In genomic region chr1:174448964-174449363, GRCh38 we compare ENCODE assay signal across 16 cellular contexts. TPM values are rescaled to one million over a fixed set of nuclear protein-coding genes. Genes with fewer than 3 reads are reported as not detected.
DNase-seq lines count a peak whose midpoint lies in the region; ATAC-seq, FAIRE-seq and TF ChIP-seq lines count a peak whose summit lies in the region.
"Had no signal": no experiment of that assay in that cellular context is flagged by ENCODE, and none has a peak within 500 bp of the region (broad histone marks: within the 10 kb centered on the region; RNA-seq: fewer than 3 reads in every experiment).

No MANE protein-coding gene starts in this region.

- FAIRE-seq in K562 (lab: Jason Lieb, UNC): peak; percentile 69
- FAIRE-seq: HepG2 had no signal

- BruUV-seq in K562 (replicated peaks; lab: Mats Ljungman, UMichigan): no TSS peak

- H3K9ac ChIP-seq in K562 (ENCODE audit: insufficient read depth in 1 of 2, low read depth in 2 of 2, low read length in 2 of 2): no peak overlapping the region
- no peak overlapping the region for H3K9ac ChIP-seq in mesendoderm (ENCODE audit: low read length)

- no peak for TF ChIP-seq POLR2A in K562 (conservative IDR thresholded peaks at IDR 0.05)

- H3K23ac ChIP-seq in mesendoderm (ENCODE audit: low read length): no peak overlapping the region

- H3K4me3 ChIP-seq in K562 (no peak overlapping the region), mesendoderm (ENCODE audit: low read length) (no peak overlapping the region)
- H3K4me3 ChIP-seq: GM23338 had no signal

- H3K27ac ChIP-seq in K562 (ENCODE audit: extremely low read depth, low read depth, low read length): no peak overlapping the region
- H3K27ac ChIP-seq in mesendoderm (ENCODE audit: low read depth, low read length): no peak overlapping the region

- in situ Hi-C loops in K562 (cut with MboI): no loop called here

- H3K4me2 ChIP-seq in K562 (ENCODE audit: insufficient read depth, low read length): no peak overlapping the region
- no peak overlapping the region for H3K4me2 ChIP-seq in mesendoderm (ENCODE audit: low read length)
- H3K4me2 ChIP-seq: GM23338 had no signal

- no peak for TF ChIP-seq CTCF in K562 (IDR thresholded peaks at IDR 0.05 in 2 of 3, conservative IDR thresholded peaks at IDR 0.05 in 1 of 3; ENCODE audit: insufficient read depth in 2 of 3, low read depth in 1 of 3, low read length in 3 of 3)

- intact Hi-C loops in K562 (cut with micrococcal nuclease): no loop called here

- H3K4me1 ChIP-seq in K562 (replicated peaks in 1 of 2; ENCODE audit: control insufficient read depth in 2 of 2, insufficient read depth in 2 of 2, low read length in 2 of 2) (no peaks in the 10 kb centered on the region), mesendoderm (ENCODE audit: control insufficient read depth, low read depth, low read length) (no peaks in the 10 kb centered on the region)
- H3K4me1 ChIP-seq: BE2C had no signal

- no peaks in the 10 kb centered on the region for H3K79me1 ChIP-seq in mesendoderm (ENCODE audit: low read length)

- TF ChIP-seq RAD21 in K562 (CRISPR knock-in tag; conservative IDR thresholded peaks at IDR 0.05 in 1 of 2, IDR thresholded peaks at IDR 0.05 in 1 of 2): no peak

- WGBS in K562 (ENCODE audit: insufficient coverage, low coverage, missing lambda C conversion rate): 53% methylated on average over 5 of the region's 5 CpGs
- no CpG with 5 or more reads among the region's 5 CpGs for WGBS in mesendoderm (ENCODE audit: extremely low coverage, insufficient coverage, low lambda C conversion rate)

- CTCF ChIA-PET in K562 (lab: Yijun Ruan, JAX; ENCODE audit: low intra/inter-chr PET ratio): no interaction called here

- H3K36me3 ChIP-seq in K562 (ENCODE audit: control insufficient read depth, insufficient read depth, low read length) (no peaks in the 10 kb centered on the region), mesendoderm (ENCODE audit: control insufficient read depth, insufficient read depth, low read length) (no peaks in the 10 kb centered on the region)
- H3K36me3 ChIP-seq: BE2C had no signal

- H4K20me1 ChIP-seq in K562 (replicated peaks; ENCODE audit: control insufficient read depth, insufficient read depth, low read length): no peaks in the 10 kb centered on the region

- H3K27me3 ChIP-seq in K562 (ENCODE audit: control insufficient read depth in 2 of 2, insufficient read depth in 2 of 2, low read length in 2 of 2) (no peaks in the 10 kb centered on the region), mesendoderm (ENCODE audit: insufficient read depth, low read length, poor library complexity) (no peaks in the 10 kb centered on the region)
- H3K27me3 ChIP-seq: BE2C had no signal

- no peak overlapping the region for H4K5ac ChIP-seq in mesendoderm (ENCODE audit: low read length)

- no peak overlapping the region for H4K8ac ChIP-seq in mesendoderm (ENCODE audit: low read depth, low read length)

- TF ChIP-seq EP300 in K562 (IDR thresholded peaks at IDR 0.05; ENCODE audit: low read length): no peak

- H2BK15ac ChIP-seq in mesendoderm (replicated peaks; ENCODE audit: low read depth): no peak overlapping the region

- POLR2A ChIA-PET in K562 (lab: Yijun Ruan, JAX): no interaction called here

- no peaks in the 10 kb centered on the region for H3K9me3 ChIP-seq in K562 (replicated peaks; ENCODE audit: control insufficient read depth, insufficient read depth, low read depth, low read length)
- H3K9me3 ChIP-seq: BE2C had no signal

- H2AFZ ChIP-seq in K562 (ENCODE audit: low read depth, low read length): no peak overlapping the region
- H2AFZ ChIP-seq: GM23338 had no signal

- no peak overlapping the region for H3K56ac ChIP-seq in mesendoderm (ENCODE audit: low read length)

- peak; percentile 54 for DNase-seq in NCI-H446 treated with DMSO at 0.1 percent for 48 hours (lab: John Stamatoyannopoulos, UW)
- no peak for DNase-seq in K562 (ENCODE audit: extremely low read depth in 1 of 4, low spot score in 3 of 4)
- DNase-seq in fibroblast of peridontal ligament (ENCODE audit: extremely low read depth): peak; percentile 17
- DNase-seq in superior temporal gyrus (ENCODE audit: extremely low spot score): peak; percentile 53
- no peak for DNase-seq in mesendoderm
- DNase-seq: BE2C; CD4-positive, alpha-beta memory T cell; GDM1; Kasumi-1; NCI-H2029; NCI-H524; SIG-M5 had no signal

- no peak overlapping the region for H2BK120ac ChIP-seq in mesendoderm (ENCODE audit: low read depth, low read length)

- no peak overlapping the region for H2AK5ac ChIP-seq in mesendoderm (ENCODE audit: low read length)

- ATAC-seq in K562: no peak
- no peak for ATAC-seq in HG03045 (IDR thresholded peaks at IDR 0.05; ENCODE audit: unreplicated experiment)
- ATAC-seq in HG03039 (IDR thresholded peaks at IDR 0.05; ENCODE audit: unreplicated experiment): no peak
- ATAC-seq: GM23338, HepG2 had no signal

- no peaks in the 10 kb centered on the region for H3K9me1 ChIP-seq in K562 (ENCODE audit: control insufficient read depth, insufficient read depth, low read length)

- no peak overlapping the region for H3K18ac ChIP-seq in mesendoderm (ENCODE audit: low read length)

- no peak overlapping the region for H2BK5ac ChIP-seq in mesendoderm (ENCODE audit: low read length)

- no peaks in the 10 kb centered on the region for H3K79me2 ChIP-seq in K562 (ENCODE audit: control insufficient read depth, insufficient read depth, low read length)
- H3K79me2 ChIP-seq in mesendoderm (ENCODE audit: control insufficient read depth, insufficient read depth, low read length): no peaks in the 10 kb centered on the region

- no peak overlapping the region for H3K4ac ChIP-seq in mesendoderm (ENCODE audit: low read depth, low read length)

TF ChIP-seq in K562, 482 proteins besides CTCF, POLR2A, EP300 and RAD21:
- TF ChIP-seq ZNF655 (CRISPR knock-in tag; IDR thresholded peaks at IDR 0.05) (no peak), PURB (CRISPR knock-in tag; IDR thresholded peaks at IDR 0.05; ENCODE audit: low read depth) (no peak), EHMT2 (IDR thresholded peaks at IDR 0.05) (no peak), SREBF1 (IDR thresholded peaks at IDR 0.05; ENCODE audit: borderline replicate concordance, low read depth, low read length) (no peak), ESRRB (CRISPR knock-in tag; IDR thresholded peaks at IDR 0.05; ENCODE audit: borderline replicate concordance) (no peak), HMGN3 (IDR thresholded peaks at IDR 0.05; ENCODE audit: borderline replicate concordance, extremely low read depth, insufficient read length, low read depth, low read length) (no peak), SP1 (CRISPR knock-in tag; IDR thresholded peaks at IDR 0.05) (no peak), NCOA6 (IDR thresholded peaks at IDR 0.05) (no peak), ZNF12 (CRISPR knock-in tag; IDR thresholded peaks at IDR 0.05) (no peak), PHB2 (IDR thresholded peaks at IDR 0.05; ENCODE audit: low read depth) (no peak), RNF2 (IDR thresholded peaks at IDR 0.05) (no peak)

RNA-seq across cellular contexts. Expression of gene GPR52, which starts 1.2 kb away (rescaled TPM):
- 17.1 and 57.1 TPM in 2 replicates for total RNA-seq in K562 (2011; cell fraction: chromatin; rRNA removed; ENCODE audit: low replicate concordance)
- 6.3 and 9.9 TPM in 2 replicates for total RNA-seq in K562 (2011; cell fraction: nucleolus; rRNA removed)
- total RNA-seq in K562 (2011; cell fraction: nucleoplasm; rRNA removed): 44.9 and 89.1 TPM in 2 replicates
- 1.2 and 1.5 TPM in 2 replicates for total RNA-seq in K562 (2014; rRNA removed)
- total RNA-seq in K562 (2014; rRNA removed; fragmentation: Illumina TruSeq; extraction: Trizol): 4.9 and 5.1 TPM in 2 replicates
- 4.2 and 4.9 TPM in 2 replicates for total RNA-seq in K562 (2015; rRNA removed; fragmentation: Illumina TruSeq; extraction: Trizol)
- total RNA-seq in K562 (2021): 0.98 and 1.1 TPM in 2 replicates
- polyA plus RNA-seq in K562 (2011; rRNA removed): 0.38 and 0.41 TPM in 2 replicates
- polyA plus RNA-seq in K562 (2011; cell fraction: cytosol; rRNA removed): 0.07 TPM in 1 of 2 replicates, not detected in the other
- 4.6 and 6.1 TPM in 2 replicates for polyA plus RNA-seq in K562 (2011; cell fraction: nucleus; rRNA removed)
- not detected in 2 replicates for polyA plus RNA-seq in K562 (2012)
- polyA plus RNA-seq in K562 (2014; fragmentation: Illumina TruSeq; extraction: Trizol): 0.12 TPM in 1 of 2 replicates, not detected in the other
- polyA plus RNA-seq in K562 (2014; fragmentation: Nextera tagmentation; extraction: Ambion mirVana): not detected
- polyA plus RNA-seq in K562 (2014; rRNA removed): 0.31 TPM in 1 of 2 replicates, not detected in the other
- polyA minus RNA-seq in K562 (2011; rRNA and poly(A)+ RNA removed): 14.3 and 17.5 TPM in 2 replicates
- not detected in 2 replicates for polyA minus RNA-seq in K562 (2011; cell fraction: cytosol; rRNA and poly(A)+ RNA removed)
- polyA minus RNA-seq in K562 (2011; cell fraction: nucleus; rRNA and poly(A)+ RNA removed): 40.3 and 41.9 TPM in 2 replicates
- polyA plus RNA-seq in mesendoderm (2013, experiment 1 of 2): not detected
- 0.03 TPM for polyA plus RNA-seq in mesendoderm (2013, experiment 2 of 2)
- polyA plus RNA-seq: CD4-positive, alpha-beta memory T cell; GM23338 had no signal

Comparison
In these comparisons a context has a peak if more than half of its experiments do, and no peak if none do; other contexts are left out.
1. DNase-seq: peak in NCI-H446 treated with DMSO at 0.1 percent for 48 hours (single experiment), fibroblast of peridontal ligament (single experiment) and superior temporal gyrus (single experiment); none in K562 (0 of 4) and mesendoderm (single experiment).